ENCODE assay signal across 8 cellular contexts in the genomic region with DNA sequence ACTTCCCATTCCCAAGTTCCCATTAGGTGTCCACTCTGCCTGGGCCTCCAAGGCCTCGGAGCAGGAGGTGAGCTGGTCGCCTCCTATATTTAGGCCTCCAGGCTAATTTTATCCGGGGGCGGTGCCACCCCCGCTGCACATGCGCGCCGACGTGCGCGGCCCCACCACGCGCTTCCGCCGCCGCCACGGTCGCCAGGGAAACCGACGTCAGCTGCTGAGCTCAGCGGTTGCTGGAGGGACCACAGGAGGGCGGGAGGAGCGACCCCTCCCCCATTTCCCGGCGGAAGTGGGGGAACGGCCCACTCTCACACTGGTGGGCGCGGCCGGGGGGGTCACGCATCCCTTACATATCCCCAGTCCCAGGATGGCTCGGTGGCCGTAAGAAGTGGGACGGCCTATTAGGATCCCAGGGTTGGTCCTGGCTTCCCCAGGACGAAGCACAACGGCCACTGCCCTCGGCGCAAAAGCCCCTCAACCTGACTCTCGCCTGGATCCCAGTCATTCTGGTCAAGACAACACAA.
A peak's percentile ranks its signal among the peaks of the same experiment; 100 is the strongest.
DNase-seq lines count a peak whose midpoint lies in the region; ATAC-seq and TF ChIP-seq lines count a peak whose summit lies in the region.

No MANE protein-coding gene starts in this region.

- peak overlapping the region; percentile 96 for H3K4me3 Mint-ChIP-seq in nephron progenitor cell

- ATAC-seq in GM18520 (IDR thresholded peaks at IDR 0.05; ENCODE audit: unreplicated experiment) (peak; percentile 35), HG03342 (IDR thresholded peaks at IDR 0.05; ENCODE audit: unreplicated experiment) (peak; percentile 36)

- H3K36me3 Mint-ChIP-seq in nephron progenitor cell (ENCODE audit: low read depth) = peaks cover 25% of the 10 kb centered on the region

- peaks cover 12% of the 10 kb centered on the region for H3K4me1 Mint-ChIP-seq in nephron progenitor cell

- H3K27ac Mint-ChIP-seq in nephron progenitor cell = peak overlapping the region; percentile 98

- TF ChIP-seq CTCF in nephron progenitor cell (IDR thresholded peaks at IDR 0.05) = no peak

- peak; percentile 81 for DNase-seq in 8988T
- peak; percentile 82 for DNase-seq in RKO (ENCODE audit: low spot score)
- DNase-seq in activated gamma-delta T cell (lab: John Stamatoyannopoulos, UW) = peak; percentile 88
- DNase-seq in fibroblast of the conjunctiva (ENCODE audit: low read depth) = peak; percentile 78
- DNase-seq in nephron progenitor cell = peak; percentile 85
- peak; percentile 82 for DNase-seq in stimulated activated naive CD4-positive, alpha-beta T cell treated with Interleukin-2 at 50 U/mL for 16 hours (lab: John Stamatoyannopoulos, UW)

- no peaks in the 10 kb centered on the region for H3K9me3 Mint-ChIP-seq in nephron progenitor cell

- H3K27me3 Mint-ChIP-seq in nephron progenitor cell (ENCODE audit: low read depth, poor library complexity) = no peaks in the 10 kb centered on the region

Comparison
In these comparisons a context has a peak if more than half of its experiments do, and no peak if none do; other contexts are left out.
1. Peak in every context shown above with its lines: DNase-seq and ATAC-seq.